In the genomic region with DNA sequence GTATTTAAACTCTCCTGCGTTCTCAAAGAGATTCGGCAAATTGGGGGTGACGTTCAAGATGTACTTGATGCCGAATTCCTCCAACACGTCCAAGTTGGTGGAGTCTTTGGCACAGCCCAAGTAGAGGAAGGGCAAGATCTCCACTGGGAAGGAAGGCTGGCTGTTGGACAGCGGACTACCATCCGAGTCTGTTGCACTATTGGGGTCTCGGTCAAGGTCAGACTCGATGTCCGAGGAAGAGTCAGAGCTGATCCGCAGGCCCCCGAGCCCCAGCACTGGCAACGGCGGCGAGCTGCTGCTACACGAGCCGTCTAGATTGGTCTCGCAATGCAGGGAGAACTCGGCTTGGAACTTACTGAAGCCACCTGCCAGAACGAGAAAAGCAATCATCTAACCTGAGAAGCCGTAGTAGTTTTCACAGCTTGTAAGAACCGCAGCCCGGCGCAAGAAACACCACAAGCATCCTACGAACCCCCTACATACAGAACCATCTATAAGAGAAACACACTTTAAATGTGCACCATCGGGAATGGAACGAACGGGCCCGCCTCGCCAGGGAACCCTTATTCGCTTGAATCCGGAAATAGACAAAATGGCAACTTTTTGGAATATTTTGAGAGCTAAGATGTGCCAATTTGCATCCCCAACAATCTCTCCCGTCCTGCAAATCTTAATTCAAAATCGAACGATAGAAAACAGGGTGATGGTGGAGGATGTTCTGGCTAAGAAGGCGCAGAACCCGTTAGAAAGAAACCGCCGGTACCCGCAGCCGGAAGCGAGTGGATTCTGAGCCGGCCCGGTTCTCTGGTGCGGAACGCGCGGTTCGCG, we compare ENCODE assay signal across 1 cellular context.
TF ChIP-seq lines count a peak whose summit lies in the region.

No MANE protein-coding gene starts in this region.

TF ChIP-seq in GM12878, 131 proteins besides CTCF, POLR2A, EP300 and RAD21:
- TF ChIP-seq EZH2 (IDR thresholded peaks at IDR 0.05; ENCODE audit: borderline replicate concordance, control insufficient read depth, low read depth, low read length) (peak; percentile 60; the same call in 1 of the 2 replicates), ATF7 (IDR thresholded peaks at IDR 0.05; ENCODE audit: low read depth) (no peak)
TF ChIP-seq in GM12878: peak in this region for 1.
